In genomic region chr3:47780727-47781325, GRCh38 we compare ENCODE assay signal across 7 cellular contexts. TPM values are rescaled to one million over a fixed set of nuclear protein-coding genes. Genes with fewer than 3 reads are reported as not detected.
DNase-seq lines count a peak whose midpoint lies in the region; ATAC-seq, FAIRE-seq and TF ChIP-seq lines count a peak whose summit lies in the region.

No MANE protein-coding gene starts in this region.

- no peaks in the 10 kb centered on the region for H3K9me3 ChIP-seq in right cardiac atrium (ENCODE audit: control insufficient read depth, low read length)
- no peaks in the 10 kb centered on the region for H3K9me3 ChIP-seq in skeletal muscle satellite cell (replicated peaks; ENCODE audit: low read length)

- H3K4me1 ChIP-seq in right cardiac atrium (ENCODE audit: control insufficient read depth, insufficient read depth, low read length): no peaks in the 10 kb centered on the region
- H3K4me1 ChIP-seq in skeletal muscle satellite cell (ENCODE audit: control insufficient read depth, insufficient read depth, low read length): peaks cover 13% of the 10 kb centered on the region

- TF ChIP-seq CTCF in D721Med (IDR thresholded peaks at IDR 0.05; ENCODE audit: insufficient read depth, missing control alignments): no peak

- no peaks in the 10 kb centered on the region for H3K27me3 Mint-ChIP-seq in activated CD4-positive, alpha-beta memory T cell treated with anti-CD3 and anti-CD28 coated beads for 36 hours

- H3K4me2 ChIP-seq in skeletal muscle satellite cell (ENCODE audit: low read length): peak overlapping the region; percentile 92

- POLR2A ChIA-PET in activated CD4-positive, alpha-beta memory T cell treated with anti-CD3 and anti-CD28 coated beads for 36 hours (lab: Charles Lee): interaction anchor here (1.1 to 1.5 kb wide), 3 partner anchors 10 to 258 kb away, joined by 3 to 7 read pairs (median 5); no protein-coding TSS in a partner anchor

- H3K27me3 ChIP-seq in right cardiac atrium (ENCODE audit: control insufficient read depth, insufficient read depth) (no peaks in the 10 kb centered on the region), skeletal muscle satellite cell (ENCODE audit: control insufficient read depth, insufficient read depth, low read length) (no peaks in the 10 kb centered on the region)

- H3K4me1 Mint-ChIP-seq in activated CD4-positive, alpha-beta memory T cell treated with anti-CD3 and anti-CD28 coated beads for 36 hours (ENCODE audit: low read depth): peaks cover 20% of the 10 kb centered on the region

- H3K27ac Mint-ChIP-seq in activated CD4-positive, alpha-beta memory T cell treated with anti-CD3 and anti-CD28 coated beads for 36 hours: peak overlapping the region; percentile 95

- H3K9ac ChIP-seq in skeletal muscle satellite cell (ENCODE audit: low read depth, low read length): peak overlapping the region; percentile 95

- no peaks in the 10 kb centered on the region for H3K36me3 ChIP-seq in skeletal muscle satellite cell (ENCODE audit: insufficient read depth, low read length)

- TF ChIP-seq POLR2A in GM12891 (IDR thresholded peaks at IDR 0.05; ENCODE audit: low read depth, low read length): no peak; the same call in 1 of the 2 replicates

- peak; percentile 31 for FAIRE-seq in GM12891 (lab: Jason Lieb, UNC)
- FAIRE-seq in D721Med (lab: Jason Lieb, UNC): no peak

- intact Hi-C loops in activated CD4-positive, alpha-beta memory T cell treated with anti-CD3 and anti-CD28 coated beads for 36 hours (cut with micrococcal nuclease): loop anchor here (1.0 to 5.0 kb wide), 3 partner anchors 8 to 306 kb away; partner anchors contain the start of gene SCAP
- intact Hi-C loops in right cardiac atrium (cut with DNase I): no loop called here

- CTCF ChIA-PET in activated CD4-positive, alpha-beta memory T cell treated with anti-CD3 and anti-CD28 coated beads for 36 hours (lab: Charles Lee): interaction anchor here (1.8 kb wide), 1 partner anchor 258 kb away, joined by 5 read pairs; no protein-coding TSS in a partner anchor

- H3K36me3 Mint-ChIP-seq in activated CD4-positive, alpha-beta memory T cell treated with anti-CD3 and anti-CD28 coated beads for 36 hours: peaks cover 14% of the 10 kb centered on the region

- H3K9me3 Mint-ChIP-seq in activated CD4-positive, alpha-beta memory T cell treated with anti-CD3 and anti-CD28 coated beads for 36 hours: no peaks in the 10 kb centered on the region

- peak overlapping the region; percentile 78 for H3K4me3 Mint-ChIP-seq in activated CD4-positive, alpha-beta memory T cell treated with anti-CD3 and anti-CD28 coated beads for 36 hours

- DNase-seq in GM12891 (ENCODE audit: insufficient read length, low spot score) (no peak), right cardiac atrium (no peak), D721Med (ENCODE audit: insufficient read length, low spot score) (no peak), NCI-H146 (lab: John Stamatoyannopoulos, UW) (no peak)
- DNase-seq in activated CD4-positive, alpha-beta memory T cell treated with anti-CD3 and anti-CD28 coated beads for 36 hours: no peak

- peak; percentile 1 for ATAC-seq in HG03457 (IDR thresholded peaks at IDR 0.05; ENCODE audit: unreplicated experiment)
- no peak for ATAC-seq in right cardiac atrium

- peak overlapping the region; percentile 81 for H3K4me3 ChIP-seq in right cardiac atrium (ENCODE audit: low read length)
- peak overlapping the region; percentile 78 for H3K4me3 ChIP-seq in skeletal muscle satellite cell (ENCODE audit: low read length)

- WGBS in right cardiac atrium: 2% methylated on average over 17 of the region's 17 CpGs

- H3K27ac ChIP-seq in right cardiac atrium (ENCODE audit: low read length): peak overlapping the region; percentile 83

TF ChIP-seq in GM12891, 5 proteins besides CTCF, POLR2A, EP300 and RAD21:
- TF ChIP-seq POLR2AphosphoS5 (IDR thresholded peaks at IDR 0.05; ENCODE audit: low read depth, low read length) (no peak), SPI1 (IDR thresholded peaks at IDR 0.05; ENCODE audit: low read depth, low read length) (no peak), PAX5 (IDR thresholded peaks at IDR 0.05; ENCODE audit: insufficient read depth, low read length, severe bottlenecking) (no peak), POU2F2 (IDR thresholded peaks at IDR 0.05; ENCODE audit: low read depth, low read length) (no peak), TAF1 (IDR thresholded peaks at IDR 0.05; ENCODE audit: low read depth, low read length) (no peak; the same call in 1 of the 2 replicates)

RNA-seq across cellular contexts. Expression of gene SMARCC1, which starts 0.9 kb away (rescaled TPM):
- polyA plus RNA-seq in GM12891 (2012; ENCODE audit: low read depth, missing spikeins): 39.9 TPM
- 10 to 100 TPM; 87.2 to 90.3 TPM for total RNA-seq in activated CD4-positive, alpha-beta memory T cell treated with anti-CD3 and anti-CD28 coated beads for 36 hours
- total RNA-seq in right cardiac atrium: 10 to 100 TPM; 28.4 to 30.1 (median 29.0) TPM
- polyA plus RNA-seq in right cardiac atrium: 7.5 TPM
- total RNA-seq in skeletal muscle satellite cell (2012; rRNA removed): 33.9 and 35.5 TPM in 2 replicates

RNA-seq across cellular contexts. Expression of gene DHX30, which starts 22.1 kb away (rescaled TPM):
- 31.0 TPM for polyA plus RNA-seq in GM12891 (2012; ENCODE audit: low read depth, missing spikeins)
- total RNA-seq in activated CD4-positive, alpha-beta memory T cell treated with anti-CD3 and anti-CD28 coated beads for 36 hours: 10 to 100 TPM; 76.7 to 77.5 TPM
- 10 to 100 TPM; 46.3 to 51.3 (median 51.1) TPM for total RNA-seq in right cardiac atrium
- polyA plus RNA-seq in right cardiac atrium: 36.7 TPM
- total RNA-seq in skeletal muscle satellite cell (2012; rRNA removed): 73.4 and 73.5 TPM in 2 replicates
